ENCODE assay signal across 24 cellular contexts in the genomic region with DNA sequence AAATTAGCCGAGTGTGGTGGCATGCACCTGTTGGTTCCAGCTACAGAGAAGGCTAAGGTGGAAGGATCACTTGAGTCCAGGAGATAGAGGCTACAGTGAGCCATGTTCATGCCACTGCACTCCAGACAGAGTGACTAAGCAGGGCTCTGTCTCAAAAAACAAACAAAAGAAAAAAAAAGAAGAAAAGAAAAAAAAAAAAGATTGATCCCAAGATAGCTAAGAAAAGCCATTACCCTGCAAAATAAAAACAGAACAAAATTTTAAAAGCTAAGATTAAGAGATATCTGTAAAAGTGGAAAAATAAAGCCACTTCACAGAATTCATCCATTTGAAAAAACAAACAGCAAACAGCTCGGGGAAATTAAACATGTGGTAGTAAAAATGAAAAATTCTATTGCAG. TPM values are rescaled to one million over a fixed set of nuclear protein-coding genes. Genes with fewer than 3 reads are reported as not detected.
DNase-seq lines count a peak whose midpoint lies in the region; ATAC-seq, FAIRE-seq and TF ChIP-seq lines count a peak whose summit lies in the region.
"Had no signal": no experiment of that assay in that cellular context is flagged by ENCODE, and none has a peak within 500 bp of the region (broad histone marks: within the 10 kb centered on the region; RNA-seq: fewer than 3 reads in every experiment).

No MANE protein-coding gene starts in this region.

- POLR2A ChIA-PET in OCI-LY7 (lab: Charles Lee): interaction anchor here (0.6 to 9.2 kb wide), 15 partner anchors 8 to 940 kb away, joined by 3 to 149 read pairs (median 4); partner anchors contain the start of genes FYCO1 and LRRC2
- POLR2A ChIA-PET in endothelial cell of umbilical vein (lab: Charles Lee): no interaction called here

- no peak overlapping the region; the same call in 1 of the 2 replicates for H2AFZ ChIP-seq in OCI-LY7 (ENCODE audit: low read length)
- peak overlapping the region; percentile 72 for H2AFZ ChIP-seq in endothelial cell of umbilical vein (ENCODE audit: low read depth, low read length)
- H2AFZ ChIP-seq: neural progenitor cell, PC-9 had no signal

- H3K9me2 ChIP-seq in OCI-LY7 (ENCODE audit: insufficient read depth, low read length): no peaks in the 10 kb centered on the region

- H3K27me3 ChIP-seq in endothelial cell of umbilical vein (ENCODE audit: control insufficient read depth in 2 of 2, insufficient read depth in 2 of 2, low read length in 2 of 2): peaks cover 0 to 2% of the 10 kb centered on the region in 2 experiments
- H3K27me3 ChIP-seq: neural progenitor cell had no signal

- FAIRE-seq in endothelial cell of umbilical vein (lab: Jason Lieb, UNC): no peak
- FAIRE-seq: colon had no signal

- H3K4me1 ChIP-seq in OCI-LY7 (ENCODE audit: insufficient read depth, low read length, poor library complexity, severe bottlenecking) (peaks cover 92% of the 10 kb centered on the region), endothelial cell of umbilical vein (ENCODE audit: control insufficient read depth, extremely low read depth, insufficient read depth, low read length) (peaks cover 18% of the 10 kb centered on the region)
- H3K4me1 ChIP-seq: neural progenitor cell had no signal

- ATAC-seq in stimulated activated naive B cell treated with anti-CD40 and anti-IgM and Interleukin-4, amounts not matched to agents 10 μg/mL and 1 μg/mL and 100 μg/mL, for 72 hours (replicated peaks): no peak
- no peak for ATAC-seq in left lobe of liver

- peaks cover 7% of the 10 kb centered on the region for H3K27me3 Mint-ChIP-seq in activated naive CD4-positive, alpha-beta T cell treated with anti-CD3 and anti-CD28 coated beads, Interleukin-2, amount 10 ng/mL, durations not matched to agents 7 days and 5 days
- H3K27me3 Mint-ChIP-seq in activated naive CD4-positive, alpha-beta T cell treated with anti-CD3 and anti-CD28 coated beads for 36 hours (ENCODE audit: low read depth): no peaks in the 10 kb centered on the region
- H3K27me3 Mint-ChIP-seq in stimulated activated naive B cell treated with anti-CD40 and anti-IgM and Interleukin-4, amounts not matched to agents 10 μg/mL and 1 μg/mL and 100 μg/mL, for 72 hours: peaks cover 12 to 29% of the 10 kb centered on the region in 2 donors

- H4K20me1 ChIP-seq in OCI-LY7 (ENCODE audit: insufficient read depth, low read length) (no peaks in the 10 kb centered on the region), endothelial cell of umbilical vein (replicated peaks; ENCODE audit: control insufficient read depth, extremely low read depth, insufficient read depth, low read length) (no peaks in the 10 kb centered on the region)

- BruUV-seq in OCI-LY7 (replicated peaks; lab: Mats Ljungman, UMichigan) (no TSS peak), endothelial cell of umbilical vein (replicated peaks; lab: Mats Ljungman, UMichigan) (no TSS peak)

- peak overlapping the region; percentile 50 for H3K4me3 ChIP-seq in OCI-LY7 (ENCODE audit: low read depth, low read length, poor library complexity, severe bottlenecking)
- H3K4me3 ChIP-seq in endothelial cell of umbilical vein (replicated peaks in 1 of 3; ENCODE audit: insufficient read depth in 1 of 3, low read depth in 1 of 3, low read length in 3 of 3): no peak overlapping the region
- H3K4me3 ChIP-seq: neural progenitor cell, PC-9 had no signal

- CTCF ChIA-PET in activated naive CD4-positive, alpha-beta T cell treated with anti-CD3 and anti-CD28 coated beads, Interleukin-2, amount 10 ng/mL, durations not matched to agents 7 days and 5 days (lab: Charles Lee): interaction anchor here (7.9 kb wide), 1 partner anchor 54 kb away, joined by 68 read pairs; no protein-coding TSS in a partner anchor
- CTCF ChIA-PET in activated naive CD4-positive, alpha-beta T cell treated with anti-CD3 and anti-CD28 coated beads for 36 hours (lab: Charles Lee): interaction anchor here (0.8 to 2.2 kb wide), 2 partner anchors 9 to 53 kb away, joined by 3 to 13 read pairs; no protein-coding TSS in a partner anchor
- CTCF ChIA-PET in OCI-LY7 (lab: Charles Lee; ENCODE audit: unreplicated experiment): interaction anchor here (0.5 to 2.5 kb wide), 2 partner anchors 46 to 53 kb away, joined by 3 to 16 read pairs; no protein-coding TSS in a partner anchor
- CTCF ChIA-PET in endothelial cell of umbilical vein (lab: Charles Lee): interaction anchor here (0.8 to 2.5 kb wide), 6 partner anchors 16 to 93 kb away, joined by 3 to 17 read pairs (median 3); no protein-coding TSS in a partner anchor

- H3K4me2 ChIP-seq in OCI-LY7 (ENCODE audit: low read length) (peak overlapping the region; percentile 66), endothelial cell of umbilical vein (ENCODE audit: insufficient read depth, low read length) (no peak overlapping the region)
- H3K4me2 ChIP-seq: neural progenitor cell, PC-9 had no signal

- H3K9me3 Mint-ChIP-seq in activated naive CD4-positive, alpha-beta T cell treated with anti-CD3 and anti-CD28 coated beads, Interleukin-2, amount 10 ng/mL, durations not matched to agents 7 days and 5 days: no peaks in the 10 kb centered on the region
- no peaks in the 10 kb centered on the region for H3K9me3 Mint-ChIP-seq in activated naive CD4-positive, alpha-beta T cell treated with anti-CD3 and anti-CD28 coated beads for 36 hours
- peaks cover 0 to 2% of the 10 kb centered on the region in 2 donors for H3K9me3 Mint-ChIP-seq in stimulated activated naive B cell treated with anti-CD40 and anti-IgM and Interleukin-4, amounts not matched to agents 10 μg/mL and 1 μg/mL and 100 μg/mL, for 72 hours
- H3K9me3 Mint-ChIP-seq: IgD-negative memory B cell, neural progenitor cell had no signal

- no peaks in the 10 kb centered on the region for H3K9me1 ChIP-seq in endothelial cell of umbilical vein (replicated peaks; ENCODE audit: control insufficient read depth, extremely low read depth, insufficient read depth, low read length)

- TF ChIP-seq CTCF in OCI-LY7 (conservative IDR thresholded peaks at IDR 0.05; ENCODE audit: low read length) (no peak), endothelial cell of umbilical vein (IDR thresholded peaks at IDR 0.05; ENCODE audit: extremely low read depth in 1 of 2, insufficient read depth in 1 of 2, low read depth in 1 of 2, low read length in 2 of 2) (no peak)

- H3K36me3 Mint-ChIP-seq in activated naive CD4-positive, alpha-beta T cell treated with anti-CD3 and anti-CD28 coated beads, Interleukin-2, amount 10 ng/mL, durations not matched to agents 7 days and 5 days: peaks cover 6% of the 10 kb centered on the region
- no peaks in the 10 kb centered on the region for H3K36me3 Mint-ChIP-seq in activated naive CD4-positive, alpha-beta T cell treated with anti-CD3 and anti-CD28 coated beads for 36 hours (ENCODE audit: low read depth)
- no peaks in the 10 kb centered on the region for H3K36me3 Mint-ChIP-seq in stimulated activated naive B cell treated with anti-CD40 and anti-IgM and Interleukin-4, amounts not matched to agents 10 μg/mL and 1 μg/mL and 100 μg/mL, for 72 hours
- H3K36me3 Mint-ChIP-seq: IgD-negative memory B cell, neural progenitor cell had no signal

- H3K4me1 Mint-ChIP-seq in activated naive CD4-positive, alpha-beta T cell treated with anti-CD3 and anti-CD28 coated beads, Interleukin-2, amount 10 ng/mL, durations not matched to agents 7 days and 5 days: peaks cover 89% of the 10 kb centered on the region
- H3K4me1 Mint-ChIP-seq in activated naive CD4-positive, alpha-beta T cell treated with anti-CD3 and anti-CD28 coated beads for 36 hours (ENCODE audit: low read depth): peaks cover 47% of the 10 kb centered on the region
- H3K4me1 Mint-ChIP-seq in stimulated activated naive B cell treated with anti-CD40 and anti-IgM and Interleukin-4, amounts not matched to agents 10 μg/mL and 1 μg/mL and 100 μg/mL, for 72 hours: peaks cover 46 to 78% of the 10 kb centered on the region in 2 donors
- H3K4me1 Mint-ChIP-seq: neural progenitor cell had no signal

- no peak overlapping the region for H3K4me3 Mint-ChIP-seq in activated naive CD4-positive, alpha-beta T cell treated with anti-CD3 and anti-CD28 coated beads, Interleukin-2, amount 10 ng/mL, durations not matched to agents 7 days and 5 days
- no peak overlapping the region for H3K4me3 Mint-ChIP-seq in activated naive CD4-positive, alpha-beta T cell treated with anti-CD3 and anti-CD28 coated beads for 36 hours
- H3K4me3 Mint-ChIP-seq in stimulated activated naive B cell treated with anti-CD40 and anti-IgM and Interleukin-4, amounts not matched to agents 10 μg/mL and 1 μg/mL and 100 μg/mL, for 72 hours: no peak overlapping the region
- H3K4me3 Mint-ChIP-seq: neural progenitor cell had no signal

- H3K36me3 ChIP-seq in OCI-LY7 (ENCODE audit: insufficient read depth, low read length) (peaks cover 6% of the 10 kb centered on the region; the same call in 1 of the 2 replicates), endothelial cell of umbilical vein (ENCODE audit: control insufficient read depth in 2 of 2, extremely low read depth in 1 of 2, insufficient read depth in 2 of 2, low read length in 2 of 2) (no peaks in the 10 kb centered on the region)
- H3K36me3 ChIP-seq: neural progenitor cell had no signal

- DNase-seq in activated naive CD4-positive, alpha-beta T cell treated with anti-CD3 and anti-CD28 coated beads, Interleukin-2, amount 10 ng/mL, durations not matched to agents 7 days and 5 days: no peak
- DNase-seq in activated naive CD4-positive, alpha-beta T cell treated with anti-CD3 and anti-CD28 coated beads for 36 hours: no peak
- DNase-seq in OCI-LY7 (ENCODE audit: low spot score) (no peak), endothelial cell of umbilical vein (ENCODE audit: low read depth, low spot score) (no peak), ecto neural progenitor cell (ENCODE audit: low spot score) (no peak), left lobe of liver (ENCODE audit: low spot score) (no peak), activated T-cell treated with anti-CD3 and anti-CD28 coated beads for 4 hours (no peak)
- DNase-seq in stimulated activated naive B cell treated with anti-CD40 and anti-IgM and Interleukin-4, amounts not matched to agents 10 μg/mL and 1 μg/mL and 100 μg/mL, for 72 hours: no peak
- DNase-seq: activated CD4-positive, alpha-beta T cell treated with anti-CD3 and anti-CD28 coated beads for 48 hours; activated CD8-positive, alpha-beta memory T cell treated with anti-CD3 and anti-CD28 coated beads, Interleukin-2, amount 50 U/mL, for 48 hours; activated gamma-delta T cell treated with Interleukin-2 at 50 U/mL for 16 hours; H7; kidney glomerular epithelial cell; NCI-H1105; NCI-H2081 treated with DMSO at 0.1 percent for 48 hours; NCI-H510A treated with DMSO at 0.1 percent for 48 hours; retina; stimulated activated naive CD4-positive, alpha-beta T cell treated with Interleukin-2 at 50 U/mL for 16 hours; trophoblast cell had no signal

- H3K27ac ChIP-seq in OCI-LY7 (ENCODE audit: low read depth, low read length, poor library complexity, severe bottlenecking) (peak overlapping the region; percentile 99), endothelial cell of umbilical vein (ENCODE audit: insufficient read depth, low read depth, low read length) (peak overlapping the region; percentile 36)
- H3K27ac ChIP-seq: neural progenitor cell, PC-9 had no signal

- dilution Hi-C loops in endothelial cell of umbilical vein (cut with MboI; ENCODE audit: extremely low pct_ligation_motif_present, low sequenced_read_pairs): no loop called here

- H3K9ac ChIP-seq in endothelial cell of umbilical vein (replicated peaks; ENCODE audit: extremely low read depth, insufficient read depth, low read length): no peak overlapping the region
- H3K9ac ChIP-seq: neural progenitor cell had no signal

- peak overlapping the region; percentile 51 for H3K27ac Mint-ChIP-seq in activated naive CD4-positive, alpha-beta T cell treated with anti-CD3 and anti-CD28 coated beads, Interleukin-2, amount 10 ng/mL, durations not matched to agents 7 days and 5 days
- no peak overlapping the region for H3K27ac Mint-ChIP-seq in activated naive CD4-positive, alpha-beta T cell treated with anti-CD3 and anti-CD28 coated beads for 36 hours
- peak overlapping the region; percentile 48 for H3K27ac Mint-ChIP-seq in stimulated activated naive B cell treated with anti-CD40 and anti-IgM and Interleukin-4, amounts not matched to agents 10 μg/mL and 1 μg/mL and 100 μg/mL, for 72 hours
- H3K27ac Mint-ChIP-seq: neural progenitor cell had no signal

- intact Hi-C loops in activated naive CD4-positive, alpha-beta T cell treated with anti-CD3 and anti-CD28 coated beads for 36 hours (cut with micrococcal nuclease): no loop called here
- intact Hi-C loops in OCI-LY7 (cut with micrococcal nuclease; ENCODE audit: unreplicated experiment) (no loop called here), endothelial cell of umbilical vein (cut with micrococcal nuclease) (no loop called here)

- no peaks in the 10 kb centered on the region for H3K9me3 ChIP-seq in OCI-LY7 (ENCODE audit: low read length)
- H3K9me3 ChIP-seq in endothelial cell of umbilical vein (replicated peaks; ENCODE audit: control insufficient read depth, insufficient read depth, low read length): no peaks in the 10 kb centered on the region

- H3K79me2 ChIP-seq in OCI-LY7 (ENCODE audit: insufficient read depth, low read depth, low read length) (peaks cover 11% of the 10 kb centered on the region; the same call in 1 of the 2 replicates), endothelial cell of umbilical vein (ENCODE audit: control insufficient read depth, insufficient read depth, low read length) (no peaks in the 10 kb centered on the region)

- TF ChIP-seq POLR2A in endothelial cell of umbilical vein (IDR thresholded peaks at IDR 0.05; ENCODE audit: low read depth, low read length): no peak

RNA-seq across cellular contexts. Expression of gene LRRC2, which starts 23.8 kb away (rescaled TPM):
- not detected for total RNA-seq in activated naive CD4-positive, alpha-beta T cell treated with anti-CD3 and anti-CD28 coated beads for 36 hours
- 2.0 and 2.4 TPM in 2 replicates for total RNA-seq in OCI-LY7 (2014; rRNA removed; shearing (Covaris generic))
- total RNA-seq in OCI-LY7 (2022) (1.9 and 2.2 TPM in 2 replicates), endothelial cell of umbilical vein (0.39 and 0.73 TPM in 2 replicates), left lobe of liver (7.4 TPM)
- 0.08 and 0.14 TPM in 2 replicates for polyA plus RNA-seq in endothelial cell of umbilical vein
- polyA plus RNA-seq in endothelial cell of umbilical vein (2011; cell fraction: cytosol; rRNA removed): 0.17 and 0.19 TPM in 2 replicates
- 0.17 and 0.25 TPM in 2 replicates for polyA plus RNA-seq in endothelial cell of umbilical vein (2011; cell fraction: nucleus; rRNA removed)
- polyA plus RNA-seq in endothelial cell of umbilical vein (2012): 0.42 and 0.59 TPM in 2 replicates
- 0.19 and 0.29 TPM in 2 replicates for polyA minus RNA-seq in endothelial cell of umbilical vein
- polyA minus RNA-seq in endothelial cell of umbilical vein (2011; cell fraction: cytosol; rRNA and poly(A)+ RNA removed): not detected
- polyA minus RNA-seq in endothelial cell of umbilical vein (2011; cell fraction: nucleus; rRNA and poly(A)+ RNA removed): 0.14 and 0.34 TPM in 2 replicates

RNA-seq across cellular contexts. Expression of gene RTP3, which starts 44.6 kb away (rescaled TPM):
- total RNA-seq in activated naive CD4-positive, alpha-beta T cell treated with anti-CD3 and anti-CD28 coated beads for 36 hours: not detected
- total RNA-seq in OCI-LY7 (2014; rRNA removed; shearing (Covaris generic)): 1.3 and 1.4 TPM in 2 replicates
- 0.37 and 0.74 TPM in 2 replicates for total RNA-seq in OCI-LY7 (2022)
- total RNA-seq in endothelial cell of umbilical vein: not detected in 2 replicates
- polyA plus RNA-seq in endothelial cell of umbilical vein: 0.06 TPM in 1 of 2 replicates, not detected in the other
- not detected in 2 replicates for polyA plus RNA-seq in endothelial cell of umbilical vein (2011; cell fraction: cytosol; rRNA removed)
- polyA plus RNA-seq in endothelial cell of umbilical vein (2011; cell fraction: nucleus; rRNA removed): not detected in 2 replicates
- polyA plus RNA-seq in endothelial cell of umbilical vein (2012): not detected in 2 replicates
- polyA minus RNA-seq in endothelial cell of umbilical vein: not detected in 2 replicates
- not detected for polyA minus RNA-seq in endothelial cell of umbilical vein (2011; cell fraction: cytosol; rRNA and poly(A)+ RNA removed)
- 0.34 TPM in 1 of 2 replicates, not detected in the other for polyA minus RNA-seq in endothelial cell of umbilical vein (2011; cell fraction: nucleus; rRNA and poly(A)+ RNA removed)
- total RNA-seq in left lobe of liver: 28.6 TPM
- total RNA-seq: A673, PC-9 had no signal
- polyA plus RNA-seq: IgD-negative memory B cell had no signal

Comparison
In these comparisons a context has a peak if more than half of its experiments do, and no peak if none do; other contexts are left out.
1. RNA of gene RTP3, which starts 44.6 kb away (total RNA-seq): 28.6 TPM in left lobe of liver (single experiment); 0.37 to 1.4 TPM in OCI-LY7, not detected in activated naive CD4-positive, alpha-beta T cell treated with anti-CD3 and anti-CD28 coated beads for 36 hours and not detected in endothelial cell of umbilical vein; every median in the first group is over 10 times any median in the second.